8 cellular contexts compared by ENCODE assay signal in the genomic region with DNA sequence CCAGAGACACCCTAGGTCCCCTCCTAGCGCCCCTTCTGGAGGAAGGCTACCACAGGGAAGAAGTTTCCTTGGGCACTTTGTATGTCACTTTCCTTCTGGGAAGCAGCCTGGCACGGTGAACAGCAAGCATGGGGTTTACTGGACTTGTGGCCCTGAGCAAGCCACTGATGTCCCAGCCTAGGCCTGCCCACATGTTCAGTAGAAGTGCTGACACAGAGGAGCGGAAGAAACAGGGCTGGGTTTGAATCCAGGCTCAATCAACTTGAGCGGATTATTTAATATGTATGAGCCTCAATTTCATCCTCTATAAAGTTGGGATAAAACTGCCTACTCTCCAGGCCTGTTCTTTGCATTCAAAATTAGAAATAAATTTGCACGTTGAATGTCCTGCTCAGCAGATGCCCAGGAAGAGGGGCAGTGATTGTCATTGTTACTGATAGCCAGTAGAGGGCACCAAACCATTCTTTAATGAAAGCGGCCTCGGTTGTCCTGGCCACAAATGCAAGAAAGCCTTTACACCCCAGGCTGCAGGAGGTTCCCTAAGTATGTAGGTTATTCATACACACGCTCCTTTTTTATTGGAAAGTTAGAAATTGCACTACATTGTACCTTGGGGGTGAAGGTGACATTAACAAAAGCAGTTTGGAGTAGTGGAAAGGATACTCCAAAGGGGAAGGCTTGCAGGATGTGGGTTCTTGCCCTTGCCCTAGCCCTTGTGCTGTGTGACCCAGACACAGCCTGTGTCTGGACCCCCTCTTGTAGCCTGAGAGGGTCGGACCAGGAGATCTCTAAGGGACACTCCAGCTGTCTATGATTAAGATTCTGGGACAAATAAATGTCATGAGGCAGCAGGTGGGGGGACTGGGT. TPM values are rescaled to one million over a fixed set of nuclear protein-coding genes. Genes with fewer than 3 reads are reported as not detected.
A peak's percentile ranks its signal among the peaks of the same experiment; 100 is the strongest.
DNase-seq lines count a peak whose midpoint lies in the region; ATAC-seq, FAIRE-seq and TF ChIP-seq lines count a peak whose summit lies in the region.

No MANE protein-coding gene starts in this region.

- H3K36me3 Mint-ChIP-seq in mesothelial cell of epicardium = no peaks in the 10 kb centered on the region

- DNase-seq in Right ventricle myocardium inferior (ENCODE audit: missing footprints) = no peak
- no peak for DNase-seq in cardiac septum (ENCODE audit: low spot score)
- DNase-seq in NCI-H526 (lab: John Stamatoyannopoulos, UW) = peak; percentile 29 to 67
- peak; percentile 41 to 42 for DNase-seq in activated CD4-positive, alpha-beta T cell treated with anti-CD3 and anti-CD28 coated beads, Interleukin-2, amount 50 U/mL, for 48 hours
- DNase-seq in mesothelial cell of epicardium (ENCODE audit: low spot score in 2 of 2, unreplicated experiment in 2 of 2) = no peak
- peak; percentile 64 to 67 for DNase-seq in thyroid gland

- no peak for TF ChIP-seq POLR2A in thyroid gland (IDR thresholded peaks at IDR 0.05)

- no peaks in the 10 kb centered on the region for H3K9me3 Mint-ChIP-seq in mesothelial cell of epicardium

- H3K4me3 Mint-ChIP-seq in mesothelial cell of epicardium = no peak overlapping the region

- intact Hi-C loops in Right ventricle myocardium inferior (cut with DNase I) = loop anchor here (1.0 kb wide), 1 partner anchor 190 kb away; no protein-coding TSS in a partner anchor
- intact Hi-C loops in cardiac septum (cut with DNase I) = loop anchor here (2.0 kb wide), 1 partner anchor 190 kb away; no protein-coding TSS in a partner anchor
- intact Hi-C loops in thyroid gland (cut with DNase I) = loop anchor here (5.0 kb wide), 1 partner anchor 137 kb away; no protein-coding TSS in a partner anchor

- peak; percentile 81 for FAIRE-seq in endometrium (lab: Jason Lieb, UNC)

- H3K9me3 ChIP-seq in thyroid gland = no peaks in the 10 kb centered on the region

- peak; percentile 83 for ATAC-seq in Right ventricle myocardium inferior
- peak; percentile 70 for ATAC-seq in HG03439 (IDR thresholded peaks at IDR 0.05; ENCODE audit: unreplicated experiment)

- no peak overlapping the region for H3K27ac Mint-ChIP-seq in mesothelial cell of epicardium

- peaks cover 9% of the 10 kb centered on the region for H3K4me1 Mint-ChIP-seq in mesothelial cell of epicardium

- peaks cover 39% of the 10 kb centered on the region for H3K27me3 Mint-ChIP-seq in mesothelial cell of epicardium (ENCODE audit: low read depth)

- H3K4me3 ChIP-seq in thyroid gland (replicated peaks in 1 of 3) = no peak overlapping the region

- WGBS in thyroid gland, 2 donors = 21 to 29% methylated on average over 9 of the region's 9 CpGs

- H3K27ac ChIP-seq in thyroid gland = peak overlapping the region in 2 of 3 donors; percentile 55 to 63

- peaks cover 0 to 5% of the 10 kb centered on the region in 2 donors for H3K36me3 ChIP-seq in thyroid gland

- no peaks in the 10 kb centered on the region for H3K27me3 ChIP-seq in thyroid gland

- peaks cover 10 to 31% of the 10 kb centered on the region in 2 donors for H3K4me1 ChIP-seq in thyroid gland

- TF ChIP-seq CTCF in mesothelial cell of epicardium (IDR thresholded peaks at IDR 0.05; ENCODE audit: unreplicated experiment) (peak; percentile 83), thyroid gland (IDR thresholded peaks at IDR 0.05) (peak; percentile 69 to 87 (median 82))

RNA-seq across cellular contexts. Expression of a gene that starts 13.4 kb away (rescaled TPM):
- total RNA-seq in Right ventricle myocardium inferior = 6.4 TPM
- 10.3 TPM for total RNA-seq in cardiac septum
- total RNA-seq in mesothelial cell of epicardium = 15.5 to 17.5 TPM (median 15.9 TPM) in 3 replicates
- 10 to 100 TPM; 25.6 to 42.5 (median 35.8) TPM for total RNA-seq in thyroid gland

Comparison
In these comparisons a context has a peak if more than half of its experiments do, and no peak if none do; other contexts are left out.
1. DNase-seq: peak in NCI-H526 (2 of 2), activated CD4-positive, alpha-beta T cell treated with anti-CD3 and anti-CD28 coated beads, Interleukin-2, amount 50 U/mL, for 48 hours (2 of 2) and thyroid gland (2 of 2); none in Right ventricle myocardium inferior (single experiment), cardiac septum (single experiment) and mesothelial cell of epicardium (0 of 2).